Comparison of ENCODE assay signal across 25 cellular contexts in genomic region chr3:28335246-28335645, GRCh38. TPM values are rescaled to one million over a fixed set of nuclear protein-coding genes. Genes with fewer than 3 reads are reported as not detected.
"Had no signal": no experiment of that assay in that cellular context is flagged by ENCODE, and none has a peak within 500 bp of the region (broad histone marks: within the 10 kb centered on the region; RNA-seq: fewer than 3 reads in every experiment).

No MANE protein-coding gene starts in this region.

- ATAC-seq: activated CD4-positive, CD25-positive, alpha-beta regulatory T cell treated with anti-CD3 and anti-CD28 coated beads, Interleukin-2, amount 50 U/mL, for 24 hours had no signal

- H3K27ac Mint-ChIP-seq: activated naive CD8-positive, alpha-beta T cell treated with anti-CD3 and anti-CD28 coated beads for 36 hours; activated T-cell treated with anti-CD3 and anti-CD28 coated beads, Interleukin-2, amount 50 U/mL, for 24 hours; activated T-helper 1 cell treated with anti-CD3 and anti-CD28 coated beads, Interleukin-12 subunit alpha, Interleukin-12 subunit beta, Interleukin-2, Interleukin-4 antibody, amounts not matched to agents 30 ng/mL and 10 ng/mL and 1 ng/mL, durations not matched to agents 14 hours and 24 hours and 36 hours had no signal

- H3K9me3 Mint-ChIP-seq: activated naive CD8-positive, alpha-beta T cell treated with anti-CD3 and anti-CD28 coated beads for 36 hours; activated T-cell treated with anti-CD3 and anti-CD28 coated beads, Interleukin-2, amount 50 U/mL, for 24 hours; activated T-helper 1 cell treated with anti-CD3 and anti-CD28 coated beads, Interleukin-12 subunit alpha, Interleukin-12 subunit beta, Interleukin-2, Interleukin-4 antibody, amounts not matched to agents 30 ng/mL and 10 ng/mL and 1 ng/mL, durations not matched to agents 14 hours and 24 hours and 36 hours; T-cell had no signal

- H3K27me3 Mint-ChIP-seq: activated naive CD8-positive, alpha-beta T cell treated with anti-CD3 and anti-CD28 coated beads for 36 hours; activated T-cell treated with anti-CD3 and anti-CD28 coated beads, Interleukin-2, amount 50 U/mL, for 24 hours; T-cell had no signal

- DNase-seq: activated CD4-positive, alpha-beta T cell treated with anti-CD3 and anti-CD28 coated beads for 4 hours; activated CD4-positive, alpha-beta T cell treated with anti-CD3 and anti-CD28 coated beads, Interleukin-2, amount 50 U/mL, for 48 hours; activated CD8-positive, alpha-beta memory T cell treated with anti-CD3 and anti-CD28 coated beads, Interleukin-2, amount 50 U/mL, for 48 hours; activated effector memory CD4-positive, alpha-beta T cell treated with anti-CD3 and anti-CD28 coated beads, Interleukin-2, amount 50 U/mL, for 16 hours; activated naive CD4-positive, alpha-beta T cell treated with Interleukin-2 at 50 U/mL for 16 hours; activated naive CD8-positive, alpha-beta T cell treated with anti-CD3 and anti-CD28 coated beads for 36 hours; activated T-cell treated with anti-CD3 and anti-CD28 coated beads, Interleukin-2, amount 50 U/mL, for 24 hours; aorta; caudate nucleus; colonic mucosa; KBM-7; NCI-H1048; NCI-H1417 treated with DMSO at 0.1 percent for 48 hours; NCI-H1694; NCI-H2029 treated with DMSO at 0.1 percent for 48 hours; NCI-H345; NCI-H510A; NCI-H526 treated with DMSO at 0.1 percent for 48 hours; NCI-H82; SIG-M5; T-cell had no signal

- H3K4me3 ChIP-seq: breast epithelium, colonic mucosa, SK-N-MC had no signal

- H3K9me3 ChIP-seq: breast epithelium, colonic mucosa had no signal

- H3K27me3 ChIP-seq: breast epithelium, colonic mucosa had no signal

- H3K4me3 Mint-ChIP-seq: activated naive CD8-positive, alpha-beta T cell treated with anti-CD3 and anti-CD28 coated beads for 36 hours; activated T-cell treated with anti-CD3 and anti-CD28 coated beads, Interleukin-2, amount 50 U/mL, for 24 hours; activated T-helper 1 cell treated with anti-CD3 and anti-CD28 coated beads, Interleukin-12 subunit alpha, Interleukin-12 subunit beta, Interleukin-2, Interleukin-4 antibody, amounts not matched to agents 30 ng/mL and 10 ng/mL and 1 ng/mL, durations not matched to agents 14 hours and 24 hours and 36 hours; T-cell had no signal

- H3K4me1 ChIP-seq: breast epithelium, colonic mucosa had no signal

- H3K27ac ChIP-seq: breast epithelium, colonic mucosa, SK-N-MC had no signal

- H3K36me3 ChIP-seq: breast epithelium, colonic mucosa had no signal

RNA-seq across cellular contexts. Expression of gene ZCWPW2, which starts 13.3 kb away (rescaled TPM):
- total RNA-seq: activated T-helper 1 cell treated with anti-CD3 and anti-CD28 coated beads, Interleukin-12 subunit alpha, Interleukin-12 subunit beta, Interleukin-2, Interleukin-4 antibody, amounts not matched to agents 30 ng/mL and 10 ng/mL and 1 ng/mL, durations not matched to agents 14 hours and 24 hours and 36 hours had no signal
